ENCODE assay signal across 8 cellular contexts in the genomic region with DNA sequence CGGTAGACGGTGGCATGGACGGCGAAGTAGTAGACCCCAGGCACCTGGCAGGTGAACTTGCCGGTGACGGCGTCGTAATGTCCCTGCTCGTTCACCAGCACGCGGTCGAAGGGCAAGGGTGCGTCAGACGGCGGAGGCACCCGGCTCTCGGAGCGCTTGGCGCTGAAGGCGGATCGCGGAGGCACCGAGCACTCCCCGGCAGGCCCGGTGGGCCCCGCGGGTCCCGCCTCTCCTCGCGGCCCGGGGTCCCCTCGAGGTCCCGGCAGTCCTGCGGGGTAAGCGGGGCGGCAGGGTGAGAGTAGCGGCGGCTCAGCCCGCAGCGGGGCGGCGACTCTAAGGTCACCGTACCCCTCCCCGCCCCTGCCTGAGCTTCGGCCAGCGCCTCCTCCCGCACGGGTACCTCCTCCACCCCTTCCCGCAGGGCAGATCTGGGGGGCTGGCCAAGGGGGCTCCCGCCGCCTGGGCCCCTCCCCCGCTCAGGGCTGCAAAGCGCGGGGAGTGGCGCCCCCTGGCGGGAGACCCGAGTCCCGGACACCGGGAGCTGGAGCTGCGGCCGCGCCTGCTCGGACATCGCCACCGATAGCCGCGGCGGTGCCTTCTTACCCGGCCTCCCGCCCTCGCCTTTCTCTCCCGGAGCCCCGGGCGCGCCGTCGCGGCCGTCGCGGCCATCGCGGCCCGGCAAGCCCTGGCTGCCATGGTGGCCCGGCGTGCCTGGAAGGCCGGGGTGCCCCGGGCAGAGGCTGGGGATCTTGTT. TPM values are rescaled to one million over a fixed set of nuclear protein-coding genes. Genes with fewer than 3 reads are reported as not detected.
A peak's percentile ranks its signal among the peaks of the same experiment; 100 is the strongest.
DNase-seq lines count a peak whose midpoint lies in the region; ATAC-seq and TF ChIP-seq lines count a peak whose summit lies in the region.

No MANE protein-coding gene starts in this region.

- no peaks in the 10 kb centered on the region for H3K9me3 ChIP-seq in esophagus muscularis mucosa
- no peaks in the 10 kb centered on the region for H3K9me3 ChIP-seq in muscle layer of duodenum (ENCODE audit: control insufficient read depth in 1 of 2, low read length in 2 of 2)
- H3K9me3 ChIP-seq in uterus, result no peaks in the 10 kb centered on the region

- CTCF ChIA-PET in activated CD4-positive, alpha-beta memory T cell treated with anti-CD3 and anti-CD28 coated beads, Interleukin-2, amount 10 ng/mL, durations not matched to agents 7 days and 5 days (lab: Charles Lee), result interaction anchor here (0.6 to 6.7 kb wide), 9 partner anchors 8 to 162 kb away, joined by 3 to 136 read pairs (median 4); no protein-coding TSS in a partner anchor

- DNase-seq in AG08395 (ENCODE audit: low spot score) (peak; percentile 81), GM20000 (ENCODE audit: low spot score) (peak; percentile 89), esophagus muscularis mucosa (ENCODE audit: extremely low spot score) (no peak), uterus (peak; percentile 70 to 76), NCI-H1048 (lab: John Stamatoyannopoulos, UW) (no peak)
- peak; percentile 47 for DNase-seq in activated CD4-positive, alpha-beta memory T cell treated with anti-CD3 and anti-CD28 coated beads, Interleukin-2, amount 10 ng/mL, durations not matched to agents 7 days and 5 days

- peaks cover 5 to 17% (median 12%) of the 10 kb centered on the region in 4 donors for H3K36me3 ChIP-seq in esophagus muscularis mucosa
- no peaks in the 10 kb centered on the region for H3K36me3 ChIP-seq in muscle layer of duodenum (ENCODE audit: control insufficient read depth in 1 of 2, insufficient read depth in 2 of 2, low read length in 2 of 2)
- H3K36me3 ChIP-seq in uterus, result no peaks in the 10 kb centered on the region

- no peak overlapping the region for H3K4me3 Mint-ChIP-seq in activated CD4-positive, alpha-beta memory T cell treated with anti-CD3 and anti-CD28 coated beads, Interleukin-2, amount 10 ng/mL, durations not matched to agents 7 days and 5 days

- POLR2A ChIA-PET in activated CD4-positive, alpha-beta memory T cell treated with anti-CD3 and anti-CD28 coated beads, Interleukin-2, amount 10 ng/mL, durations not matched to agents 7 days and 5 days (lab: Charles Lee), result no interaction called here

- H3K27me3 ChIP-seq in esophagus muscularis mucosa (no peaks in the 10 kb centered on the region), muscle layer of duodenum (ENCODE audit: low read depth, low read length) (no peaks in the 10 kb centered on the region), uterus (no peaks in the 10 kb centered on the region)

- no peak overlapping the region for H3K27ac Mint-ChIP-seq in activated CD4-positive, alpha-beta memory T cell treated with anti-CD3 and anti-CD28 coated beads, Interleukin-2, amount 10 ng/mL, durations not matched to agents 7 days and 5 days

- TF ChIP-seq CTCF in GM20000 (IDR thresholded peaks at IDR 0.05; ENCODE audit: extremely low read depth, missing control alignments) (peak; percentile 83), esophagus muscularis mucosa (IDR thresholded peaks at IDR 0.05) (peak; percentile 89 to 95 (median 94)), uterus (IDR thresholded peaks at IDR 0.05) (peak; percentile 84 to 91 (median 90))

- H3K4me1 Mint-ChIP-seq in activated CD4-positive, alpha-beta memory T cell treated with anti-CD3 and anti-CD28 coated beads, Interleukin-2, amount 10 ng/mL, durations not matched to agents 7 days and 5 days, result peaks cover 49% of the 10 kb centered on the region

- no peak for TF ChIP-seq EP300 in esophagus muscularis mucosa (IDR thresholded peaks at IDR 0.05)

- H3K27me3 Mint-ChIP-seq in activated CD4-positive, alpha-beta memory T cell treated with anti-CD3 and anti-CD28 coated beads, Interleukin-2, amount 10 ng/mL, durations not matched to agents 7 days and 5 days, result peaks cover 37% of the 10 kb centered on the region

- TF ChIP-seq POLR2A in esophagus muscularis mucosa (IDR thresholded peaks at IDR 0.05; ENCODE audit: low read depth) (no peak), uterus (IDR thresholded peaks at IDR 0.05) (peak; percentile 49 to 52)

- peak overlapping the region; percentile 86 to 90 (median 88) for H3K27ac ChIP-seq in esophagus muscularis mucosa (replicated peaks in 1 of 4)
- H3K27ac ChIP-seq in muscle layer of duodenum (ENCODE audit: low read length), result peak overlapping the region; percentile 16
- H3K27ac ChIP-seq in uterus, result peak overlapping the region; percentile 83 to 95

- peaks cover 18% of the 10 kb centered on the region for H3K36me3 Mint-ChIP-seq in activated CD4-positive, alpha-beta memory T cell treated with anti-CD3 and anti-CD28 coated beads, Interleukin-2, amount 10 ng/mL, durations not matched to agents 7 days and 5 days (ENCODE audit: low read depth)

- H3K9me3 Mint-ChIP-seq in activated CD4-positive, alpha-beta memory T cell treated with anti-CD3 and anti-CD28 coated beads, Interleukin-2, amount 10 ng/mL, durations not matched to agents 7 days and 5 days, result no peaks in the 10 kb centered on the region

- peak overlapping the region; percentile 59 to 77 (median 70) for H3K4me3 ChIP-seq in esophagus muscularis mucosa
- peak overlapping the region; percentile 48 to 67 for H3K4me3 ChIP-seq in muscle layer of duodenum (ENCODE audit: low read depth in 1 of 2, low read length in 2 of 2)
- H3K4me3 ChIP-seq in uterus, result peak overlapping the region; percentile 49 to 63

- intact Hi-C loops in esophagus muscularis mucosa (cut with DNase I) (no loop called here), uterus (cut with DNase I; ENCODE audit: low total_unique reads) (loop anchor here (10.0 kb wide), 1 partner anchor 245 kb away; a partner anchor contains a TSS)

- 17% methylated on average over 12 of the region's 88 CpGs for WGBS in esophagus muscularis mucosa

- ATAC-seq in HG02623 (IDR thresholded peaks at IDR 0.05; ENCODE audit: unreplicated experiment), result no peak

- peaks cover 44 to 72% (median 67%) of the 10 kb centered on the region in 4 donors for H3K4me1 ChIP-seq in esophagus muscularis mucosa
- peaks cover 12 to 65% of the 10 kb centered on the region in 2 donors for H3K4me1 ChIP-seq in muscle layer of duodenum (ENCODE audit: control insufficient read depth in 1 of 2, insufficient read depth in 2 of 2, low read length in 2 of 2)
- H3K4me1 ChIP-seq in uterus, result peaks cover 0 to 21% of the 10 kb centered on the region in 2 donors

RNA-seq across cellular contexts. Expression of a gene that starts 0.9 kb away (rescaled TPM):
- not detected for total RNA-seq in activated CD4-positive, alpha-beta memory T cell treated with anti-CD3 and anti-CD28 coated beads, Interleukin-2, amount 10 ng/mL, durations not matched to agents 7 days and 5 days
- total RNA-seq in esophagus muscularis mucosa, result 10 to 100 TPM; 23.7 to 74.3 (median 51.6) TPM
- total RNA-seq in uterus, result 10 to 100 TPM in 3 of 4 donors, 1 to 10 TPM in 1; 6.5 to 40.2 (median 35.7) TPM

RNA-seq across cellular contexts. Expression of a gene that starts 5.4 kb away (rescaled TPM):
- total RNA-seq in activated CD4-positive, alpha-beta memory T cell treated with anti-CD3 and anti-CD28 coated beads, Interleukin-2, amount 10 ng/mL, durations not matched to agents 7 days and 5 days, result 10 to 100 TPM; 33.5 to 35.1 TPM
- total RNA-seq in esophagus muscularis mucosa (10 to 100 TPM; 14.2 to 33.2 (median 20.9) TPM), uterus (10 to 100 TPM in 1 of 4 donors, 1 to 10 TPM in 3; 3.3 to 23.1 (median 6.8) TPM)

RNA-seq across cellular contexts. Expression of a gene that starts 6.7 kb away (rescaled TPM):
- not detected for total RNA-seq in activated CD4-positive, alpha-beta memory T cell treated with anti-CD3 and anti-CD28 coated beads, Interleukin-2, amount 10 ng/mL, durations not matched to agents 7 days and 5 days
- under 1 TPM in 1 of 4 donors, not detected in 3; 0.11 TPM for total RNA-seq in esophagus muscularis mucosa
- total RNA-seq in uterus, result under 1 TPM in 2 of 4 donors, not detected in 2; 0.07 to 0.26 TPM

RNA-seq across cellular contexts. Expression of a gene that starts 22.8 kb away (rescaled TPM):
- total RNA-seq in activated CD4-positive, alpha-beta memory T cell treated with anti-CD3 and anti-CD28 coated beads, Interleukin-2, amount 10 ng/mL, durations not matched to agents 7 days and 5 days, result 1 to 10 TPM; 6.5 to 6.6 TPM
- total RNA-seq in esophagus muscularis mucosa (1,000 to 10,000 TPM in 1 of 4 donors, 100 to 1,000 TPM in 3; 607 to 1,312 (median 805) TPM), uterus (100 to 1,000 TPM; 228 to 564 (median 354) TPM)

RNA-seq across cellular contexts. Expression of a gene that starts 41.7 kb away (rescaled TPM):
- total RNA-seq in activated CD4-positive, alpha-beta memory T cell treated with anti-CD3 and anti-CD28 coated beads, Interleukin-2, amount 10 ng/mL, durations not matched to agents 7 days and 5 days, result under 1 TPM; 0.48 to 0.53 TPM
- total RNA-seq in esophagus muscularis mucosa (1 to 10 TPM; 4.6 to 9.9 (median 6.1) TPM), uterus (10 to 100 TPM in 1 of 4 donors, 1 to 10 TPM in 1, under 1 TPM in 1, not detected in 1; 0.29 to 28.2 (median 2.1) TPM)

Comparison
In these comparisons a context has a peak if more than half of its experiments do, and no peak if none do; other contexts are left out.
1. DNase-seq: peak in AG08395 (single experiment), GM20000 (single experiment), activated CD4-positive, alpha-beta memory T cell treated with anti-CD3 and anti-CD28 coated beads, Interleukin-2, amount 10 ng/mL, durations not matched to agents 7 days and 5 days (single experiment) and uterus (2 of 2); none in esophagus muscularis mucosa (single experiment) and NCI-H1048 (single experiment).
2. H3K27ac ChIP-seq: peak in every context shown above with its lines; median percentile 89 in uterus; 88 in esophagus muscularis mucosa; 16 in muscle layer of duodenum.
3. RNA of a gene that starts 0.9 kb away (total RNA-seq): 23.7 to 74.3 TPM in esophagus muscularis mucosa and 6.5 to 40.2 TPM in uterus; not detected in activated CD4-positive, alpha-beta memory T cell treated with anti-CD3 and anti-CD28 coated beads, Interleukin-2, amount 10 ng/mL, durations not matched to agents 7 days and 5 days; every median in the first group is over 4 times any median in the second.
4. Peak in every context shown above with its lines, with median percentiles within 50 percentile points of each other: CTCF ChIP-seq and H3K4me3 ChIP-seq.